ENCODE assay signal across 8 cellular contexts in the genomic region with DNA sequence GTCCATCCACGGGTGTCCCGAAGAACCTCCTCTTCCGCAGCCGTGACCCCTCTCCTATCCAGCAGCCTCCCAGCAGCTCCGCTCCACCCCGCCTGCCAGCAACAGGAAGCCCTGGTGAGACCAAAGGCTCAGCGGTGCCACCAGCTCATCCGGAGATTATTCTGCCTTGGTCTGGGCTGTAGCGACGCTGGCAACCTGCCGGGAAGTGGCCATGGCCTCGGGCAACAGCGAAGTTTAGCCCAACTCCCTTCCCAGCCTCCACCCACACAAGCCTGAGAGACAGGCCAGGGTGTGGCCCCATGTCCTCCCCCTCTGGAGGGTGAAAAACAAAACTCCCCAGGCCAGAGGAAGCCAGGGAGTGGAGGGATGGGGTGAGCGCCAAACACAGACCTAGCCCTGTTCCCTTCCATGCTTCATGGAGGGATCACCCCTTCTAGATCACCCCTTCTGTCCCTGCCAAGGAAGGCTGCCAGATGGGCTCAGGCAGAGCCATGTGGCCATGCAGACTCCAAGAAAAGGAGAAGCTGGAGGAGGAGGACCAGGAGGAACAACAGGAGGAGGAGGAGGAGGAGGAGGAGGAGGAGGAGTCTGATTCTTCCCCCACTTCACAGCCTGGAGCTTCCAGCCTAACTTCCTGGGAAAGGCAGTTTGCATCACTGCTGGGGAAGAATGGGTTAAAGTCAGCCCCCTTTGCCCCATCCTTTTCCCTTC. TPM values are rescaled to one million over a fixed set of nuclear protein-coding genes. Genes with fewer than 3 reads are reported as not detected.
DNase-seq lines count a peak whose midpoint lies in the region; ATAC-seq and TF ChIP-seq lines count a peak whose summit lies in the region.

No MANE protein-coding gene starts in this region.

- peak overlapping the region; percentile 93 for H3K4me3 Mint-ChIP-seq in CD4-positive, alpha-beta T cell
- H3K4me3 Mint-ChIP-seq in activated CD4-positive, alpha-beta T cell treated with anti-CD3 and anti-CD28 coated beads for 36 hours, result peak overlapping the region; percentile 79

- POLR2A ChIA-PET in CD4-positive, alpha-beta T cell (lab: Charles Lee), result interaction anchor here (0.6 to 1.7 kb wide), 7 partner anchors 14 to 133 kb away, joined by 3 to 5 read pairs (median 4); a partner anchor contains a TSS
- POLR2A ChIA-PET in activated CD4-positive, alpha-beta T cell treated with anti-CD3 and anti-CD28 coated beads for 36 hours (lab: Charles Lee), result interaction anchor here (0.7 to 1.2 kb wide), 4 partner anchors 9 to 501 kb away, joined by 3 read pairs; a partner anchor contains a TSS

- peaks cover 48% of the 10 kb centered on the region for H3K36me3 Mint-ChIP-seq in CD4-positive, alpha-beta T cell (ENCODE audit: low read depth)
- H3K36me3 Mint-ChIP-seq in activated CD4-positive, alpha-beta T cell treated with anti-CD3 and anti-CD28 coated beads for 36 hours (ENCODE audit: low read depth), result peaks cover 24% of the 10 kb centered on the region

- 9% methylated on average over 14 of the region's 14 CpGs for WGBS in thymus

- H3K27me3 ChIP-seq in CD4-positive, alpha-beta T cell (ENCODE audit: control insufficient read depth, insufficient read depth, low read length), result no peaks in the 10 kb centered on the region
- H3K27me3 ChIP-seq in HL-60 (ENCODE audit: insufficient read depth, poor library complexity, severe bottlenecking) (no peaks in the 10 kb centered on the region), dorsolateral prefrontal cortex (no peaks in the 10 kb centered on the region), thymus (ENCODE audit: control insufficient read depth, insufficient read depth) (no peaks in the 10 kb centered on the region)

- peak overlapping the region; percentile 76 for H3K27ac Mint-ChIP-seq in CD4-positive, alpha-beta T cell
- peak overlapping the region; percentile 78 for H3K27ac Mint-ChIP-seq in activated CD4-positive, alpha-beta T cell treated with anti-CD3 and anti-CD28 coated beads for 36 hours

- peaks cover 7% of the 10 kb centered on the region for H3K4me1 ChIP-seq in thymus (ENCODE audit: control insufficient read depth, insufficient read depth, low read length)

- no peaks in the 10 kb centered on the region for H3K9me3 ChIP-seq in CD4-positive, alpha-beta T cell (ENCODE audit: control insufficient read depth, low read length)
- H3K9me3 ChIP-seq in thymus (ENCODE audit: control insufficient read depth), result no peaks in the 10 kb centered on the region

- peak; percentile 26 to 63 (median 41) for DNase-seq in CD4-positive, alpha-beta T cell
- peak in 1 of 2 experiments; percentile 61 for DNase-seq in HL-60 (ENCODE audit: low read depth in 1 of 2, low spot score in 1 of 2)
- peak; percentile 70 for DNase-seq in activated CD4-positive, alpha-beta T cell treated with anti-CD3 and anti-CD28 coated beads for 36 hours
- DNase-seq in dorsolateral prefrontal cortex, result peak in 3 of 10 donors; percentile 29 to 52 (median 42)
- peak; percentile 42 for DNase-seq in mucosa of gallbladder (ENCODE audit: low spot score)
- no peak for DNase-seq in NCI-H1694 treated with DMSO at 0.1 percent for 48 hours (lab: John Stamatoyannopoulos, UW)

- peaks cover 22% of the 10 kb centered on the region for H3K36me3 ChIP-seq in thymus (ENCODE audit: control insufficient read depth, insufficient read depth)

- no peaks in the 10 kb centered on the region for H3K9me3 Mint-ChIP-seq in CD4-positive, alpha-beta T cell
- no peaks in the 10 kb centered on the region for H3K9me3 Mint-ChIP-seq in activated CD4-positive, alpha-beta T cell treated with anti-CD3 and anti-CD28 coated beads for 36 hours (ENCODE audit: low read depth)

- no peaks in the 10 kb centered on the region for H3K27me3 Mint-ChIP-seq in CD4-positive, alpha-beta T cell
- no peaks in the 10 kb centered on the region for H3K27me3 Mint-ChIP-seq in activated CD4-positive, alpha-beta T cell treated with anti-CD3 and anti-CD28 coated beads for 36 hours

- CTCF ChIA-PET in CD4-positive, alpha-beta T cell (lab: Charles Lee), result interaction anchor here (0.6 to 2.0 kb wide), 2 partner anchors 10 to 25 kb away, joined by 3 to 6 read pairs; no protein-coding TSS in a partner anchor
- CTCF ChIA-PET in activated CD4-positive, alpha-beta T cell treated with anti-CD3 and anti-CD28 coated beads for 36 hours (lab: Charles Lee), result interaction anchor here (0.6 to 3.1 kb wide), 7 partner anchors 30 to 115 kb away, joined by 3 to 11 read pairs (median 3); a partner anchor contains a TSS

- peak; percentile 75 for ATAC-seq in CD4-positive, alpha-beta T cell (ENCODE audit: poor library complexity)
- peak; percentile 69 for ATAC-seq in activated CD4-positive, alpha-beta T cell treated with anti-CD3 and anti-CD28 coated beads for 36 hours
- ATAC-seq in HG02970 (IDR thresholded peaks at IDR 0.05; ENCODE audit: low FRiP score, unreplicated experiment), result no peak

- peak overlapping the region; percentile 58 for H3K4me3 ChIP-seq in HL-60 (replicated peaks; ENCODE audit: insufficient read depth, low read length)
- H3K4me3 ChIP-seq in dorsolateral prefrontal cortex, result peak overlapping the region; percentile 42 to 81 (median 72)
- peak overlapping the region; percentile 53 for H3K4me3 ChIP-seq in thymus (ENCODE audit: low read length)

- peaks cover 36% of the 10 kb centered on the region for H3K4me1 Mint-ChIP-seq in CD4-positive, alpha-beta T cell (ENCODE audit: low read depth)
- H3K4me1 Mint-ChIP-seq in activated CD4-positive, alpha-beta T cell treated with anti-CD3 and anti-CD28 coated beads for 36 hours, result peaks cover 40% of the 10 kb centered on the region

- no peak for TF ChIP-seq CTCF in CD4-positive, alpha-beta T cell (IDR thresholded peaks at IDR 0.05)
- TF ChIP-seq CTCF in HL-60 (IDR thresholded peaks at IDR 0.05; ENCODE audit: insufficient read depth, low read length) (no peak), dorsolateral prefrontal cortex (IDR thresholded peaks at IDR 0.05 in 54 of 56, conservative IDR thresholded peaks at IDR 0.05 in 2 of 56; ENCODE audit: low read depth in 1 of 56, partially characterized antibody in 56 of 56) (no peak)

- H3K27ac ChIP-seq in CD4-positive, alpha-beta T cell (ENCODE audit: low read depth, low read length), result peak overlapping the region; percentile 49
- H3K27ac ChIP-seq in HL-60 (replicated peaks) (peak overlapping the region; percentile 38), dorsolateral prefrontal cortex (peak overlapping the region in 56 of 59 donors; percentile 3 to 93 (median 80)), thymus (ENCODE audit: low read depth) (peak overlapping the region; percentile 39)

- intact Hi-C loops in CD4-positive, alpha-beta T cell (cut with DNase I, micrococcal nuclease), result no loop called here
- intact Hi-C loops in activated CD4-positive, alpha-beta T cell treated with anti-CD3 and anti-CD28 coated beads for 36 hours (cut with DNase I, micrococcal nuclease), result loop anchor here (1.0 to 2.0 kb wide), 2 partner anchors 32 to 34 kb away; no protein-coding TSS in a partner anchor
- intact Hi-C loops in dorsolateral prefrontal cortex (cut with DNase I), result no loop called here

RNA-seq across cellular contexts. Expression of a gene that starts 0.9 kb away (rescaled TPM):
- total RNA-seq in CD4-positive, alpha-beta T cell, result 1 to 10 TPM; 3.1 to 4.0 TPM
- total RNA-seq in activated CD4-positive, alpha-beta T cell treated with anti-CD3 and anti-CD28 coated beads for 36 hours, result 10 to 100 TPM; 10.1 to 12.0 TPM
- 10 to 100 TPM in 97 of 120 experiments, 1 to 10 TPM in 23; 4.9 to 25.1 (median 12.7) TPM for total RNA-seq in dorsolateral prefrontal cortex
- total RNA-seq in mucosa of gallbladder, result 24.8 TPM
- 13.8 TPM for polyA plus RNA-seq in thymus

RNA-seq across cellular contexts. Expression of a gene that starts 7.5 kb away (rescaled TPM):
- not detected for total RNA-seq in CD4-positive, alpha-beta T cell
- total RNA-seq in activated CD4-positive, alpha-beta T cell treated with anti-CD3 and anti-CD28 coated beads for 36 hours, result not detected
- total RNA-seq in dorsolateral prefrontal cortex, result 1 to 10 TPM; 1.0 to 6.3 (median 3.0) TPM
- total RNA-seq in mucosa of gallbladder, result not detected
- 0.05 TPM for polyA plus RNA-seq in thymus

RNA-seq across cellular contexts. Expression of a gene that starts 27.8 kb away (rescaled TPM):
- total RNA-seq in CD4-positive, alpha-beta T cell, result not detected
- total RNA-seq in activated CD4-positive, alpha-beta T cell treated with anti-CD3 and anti-CD28 coated beads for 36 hours, result not detected
- total RNA-seq in dorsolateral prefrontal cortex (under 1 TPM in 8 of 120 experiments, not detected in 112; 0.25 to 0.42 (median 0.33) TPM), mucosa of gallbladder (not detected)
- polyA plus RNA-seq in thymus, result 0.32 TPM

RNA-seq across cellular contexts. Expression of a gene that starts 42.3 kb away (rescaled TPM):
- total RNA-seq in CD4-positive, alpha-beta T cell, result 1 to 10 TPM in 1 of 2 experiments, under 1 TPM in 1; 0.85 to 1.1 TPM
- total RNA-seq in activated CD4-positive, alpha-beta T cell treated with anti-CD3 and anti-CD28 coated beads for 36 hours, result 1 to 10 TPM; 2.3 to 2.4 TPM
- total RNA-seq in dorsolateral prefrontal cortex (100 to 1,000 TPM in 16 of 120 experiments, 10 to 100 TPM in 104; 27.2 to 125 (median 84.1) TPM), mucosa of gallbladder (4.9 TPM)
- polyA plus RNA-seq in thymus, result 3.0 TPM

RNA-seq across cellular contexts. Expression of a gene that starts 54.8 kb away (rescaled TPM):
- 10 to 100 TPM; 13.3 to 16.4 TPM for total RNA-seq in CD4-positive, alpha-beta T cell
- 10 to 100 TPM; 60.6 to 73.8 TPM for total RNA-seq in activated CD4-positive, alpha-beta T cell treated with anti-CD3 and anti-CD28 coated beads for 36 hours
- total RNA-seq in dorsolateral prefrontal cortex (10 to 100 TPM; 13.8 to 28.8 (median 19.8) TPM), mucosa of gallbladder (19.5 TPM)
- 20.4 TPM for polyA plus RNA-seq in thymus

Comparison
In these comparisons a context has a peak if more than half of its experiments do, and no peak if none do; other contexts are left out.
1. intact Hi-C loops: an anchor here in activated CD4-positive, alpha-beta T cell treated with anti-CD3 and anti-CD28 coated beads for 36 hours (1.0 to 2.0 kb wide); none called in CD4-positive, alpha-beta T cell and dorsolateral prefrontal cortex.